ENCODE assay signal across 8 cellular contexts in the genomic region with DNA sequence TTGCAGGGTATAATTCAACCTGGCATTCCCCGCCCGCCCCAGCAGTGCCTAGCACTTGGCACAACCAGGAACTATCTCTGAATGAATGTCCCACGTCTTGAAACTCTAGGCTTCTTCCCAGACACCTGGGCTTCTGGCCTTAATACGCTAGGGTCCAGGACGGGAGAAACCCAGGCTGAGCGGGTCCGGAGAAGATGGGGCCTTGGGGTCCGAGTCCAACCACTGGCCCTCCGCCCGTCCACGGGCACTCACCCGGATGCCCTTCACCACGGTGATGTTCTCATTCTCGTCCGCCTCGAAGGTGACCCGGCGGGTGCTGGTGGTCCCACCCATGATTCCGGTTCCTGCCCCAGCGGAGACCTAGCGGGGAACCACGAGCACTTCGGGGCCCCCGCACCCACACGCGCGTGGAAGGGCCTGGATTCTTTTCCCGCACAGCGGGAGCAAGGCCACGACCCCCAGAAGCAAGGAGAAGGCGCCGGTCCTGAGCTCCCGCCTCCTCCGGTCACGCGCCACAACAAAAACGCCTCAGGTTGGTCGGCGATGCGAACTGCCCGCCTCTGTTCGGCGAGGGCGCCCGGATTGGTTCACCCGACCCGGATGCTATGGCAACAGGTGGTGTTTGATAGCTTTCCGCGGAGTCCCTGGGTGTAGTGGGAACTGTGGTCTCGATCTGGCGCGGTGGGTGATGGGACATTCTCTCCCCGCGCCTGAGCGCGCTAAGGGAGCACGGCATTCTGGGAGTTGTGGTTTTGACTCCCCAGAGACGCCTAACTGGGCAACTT. TPM values are rescaled to one million over a fixed set of nuclear protein-coding genes. Genes with fewer than 3 reads are reported as not detected.
A peak's percentile ranks its signal among the peaks of the same experiment; 100 is the strongest.
DNase-seq lines count a peak whose midpoint lies in the region; ATAC-seq, FAIRE-seq and TF ChIP-seq lines count a peak whose summit lies in the region.

A gene (minus strand): TSS at position 486 of the 785 bp plus-strand sequence. CDS start 153 bp downstream, at position 333.

- H3K27ac Mint-ChIP-seq in activated CD4-positive, alpha-beta T cell treated with anti-CD3 and anti-CD28 coated beads for 36 hours = peak within 1 kb of the TSS; percentile 89

- H3K4me1 Mint-ChIP-seq in activated CD4-positive, alpha-beta T cell treated with anti-CD3 and anti-CD28 coated beads for 36 hours = peaks cover 22% of the 10 kb centered on the region

- peak within 1 kb of the TSS; percentile 76 to 89 for H3K27ac ChIP-seq in kidney (ENCODE audit: low read depth in 2 of 2, low read length in 2 of 2)

- H3K36me3 Mint-ChIP-seq in activated CD4-positive, alpha-beta T cell treated with anti-CD3 and anti-CD28 coated beads for 36 hours (ENCODE audit: low read depth) = peaks cover 6% of the 10 kb centered on the region

- H3K9me3 Mint-ChIP-seq in activated CD4-positive, alpha-beta T cell treated with anti-CD3 and anti-CD28 coated beads for 36 hours (ENCODE audit: low read depth) = no peaks in the 10 kb centered on the region

- H3K27me3 Mint-ChIP-seq in activated CD4-positive, alpha-beta T cell treated with anti-CD3 and anti-CD28 coated beads for 36 hours = no peaks in the 10 kb centered on the region

- H3K9me3 ChIP-seq in kidney (ENCODE audit: control insufficient read depth in 1 of 2, low read length in 2 of 2) = no peaks in the 10 kb centered on the region

- peak; percentile 99 for ATAC-seq in HG03442 (IDR thresholded peaks at IDR 0.05; ENCODE audit: unreplicated experiment)
- ATAC-seq in activated CD4-positive, alpha-beta T cell treated with anti-CD3 and anti-CD28 coated beads for 36 hours = peak; percentile 100

- POLR2A ChIA-PET in activated CD4-positive, alpha-beta T cell treated with anti-CD3 and anti-CD28 coated beads for 36 hours (lab: Charles Lee) = interaction anchor here (0.5 to 1.1 kb wide), 2 partner anchors 177 to 1235 kb away, joined by 4 to 6 read pairs; a partner anchor contains a TSS

- H3K4me1 ChIP-seq in kidney (ENCODE audit: control insufficient read depth in 1 of 2, insufficient read depth in 1 of 2, low read depth in 1 of 2, low read length in 2 of 2) = peaks cover 5 to 7% of the 10 kb centered on the region in 2 donors

- CTCF ChIA-PET in activated CD4-positive, alpha-beta T cell treated with anti-CD3 and anti-CD28 coated beads for 36 hours (lab: Charles Lee) = interaction anchor here (0.6 to 1.0 kb wide), 4 partner anchors 9 to 1922 kb away, joined by 3 read pairs; no protein-coding TSS in a partner anchor

- DNase-seq in Ammon's horn (ENCODE audit: low spot score) (peak; percentile 99), GM19238 (ENCODE audit: insufficient read length, low spot score) (peak; percentile 93), NCI-H524 (lab: John Stamatoyannopoulos, UW) (peak; percentile 96 to 98), choroid plexus epithelial cell (ENCODE audit: low read depth) (peak; percentile 99), kidney (peak; percentile 99)
- peak; percentile 98 for DNase-seq in activated CD4-positive, alpha-beta T cell treated with anti-CD3 and anti-CD28 coated beads for 36 hours
- peak; percentile 97 for DNase-seq in stimulated activated CD4-positive, alpha-beta T cell treated with anti-CD3 and anti-CD28 coated beads, Interleukin-15, amount 100 ng/mL, for 24 hours

- peak within 1 kb of the TSS; percentile 97 for H3K4me3 Mint-ChIP-seq in activated CD4-positive, alpha-beta T cell treated with anti-CD3 and anti-CD28 coated beads for 36 hours

- no peaks in the 10 kb centered on the region for H3K36me3 ChIP-seq in kidney (ENCODE audit: control insufficient read depth in 1 of 2, insufficient read depth in 2 of 2, low read length in 2 of 2)

- intact Hi-C loops in activated CD4-positive, alpha-beta T cell treated with anti-CD3 and anti-CD28 coated beads for 36 hours (cut with DNase I, micrococcal nuclease) = loop anchor here (1.0 to 5.0 kb wide), 9 partner anchors 171 to 1376 kb away; a partner anchor contains a TSS
- intact Hi-C loops in kidney (cut with DNase I) = no loop called here

- H3K9ac ChIP-seq in kidney (ENCODE audit: low read length in 2 of 2) = peak within 1 kb of the TSS; percentile 50 to 93

- peak; percentile 92 for FAIRE-seq in kidney (lab: Jason Lieb, UNC)

- H3K4me3 ChIP-seq in choroid plexus epithelial cell (ENCODE audit: low read depth, low read length) (peak within 1 kb of the TSS; percentile 86), kidney (ENCODE audit: low read length in 2 of 2) (peak within 1 kb of the TSS; percentile 92 to 95)

- TF ChIP-seq CTCF in choroid plexus epithelial cell (conservative IDR thresholded peaks at IDR 0.05; ENCODE audit: low read depth, low read length) = no peak
- no peak for TF ChIP-seq CTCF in kidney (IDR thresholded peaks at IDR 0.05; ENCODE audit: borderline replicate concordance, extremely low read depth, insufficient read depth)

RNA-seq across cellular contexts. Expression of the gene that starts here (rescaled TPM):
- 10 to 100 TPM; 63.0 to 71.9 TPM for total RNA-seq in activated CD4-positive, alpha-beta T cell treated with anti-CD3 and anti-CD28 coated beads for 36 hours
- total RNA-seq in kidney = 53.9 TPM
- 77.3 TPM for polyA plus RNA-seq in kidney (ENCODE audit: insufficient read depth, low read depth, low replicate concordance)

Comparison
In these comparisons a context has a peak if more than half of its experiments do, and no peak if none do; other contexts are left out.
1. Peak in every context shown above with its lines: DNase-seq, ATAC-seq, H3K4me3 ChIP-seq and H3K27ac ChIP-seq.